Comparison of ENCODE assay signal across 17 cellular contexts in genomic region chr14:104316121-104316722, GRCh38.
DNase-seq lines count a peak whose midpoint lies in the region; ATAC-seq and TF ChIP-seq lines count a peak whose summit lies in the region.
"Had no signal": no experiment of that assay in that cellular context is flagged by ENCODE, and none has a peak within 500 bp of the region (broad histone marks: within the 10 kb centered on the region; RNA-seq: fewer than 3 reads in every experiment).

No MANE protein-coding gene starts in this region.

- peaks cover 0 to 3% (median 3%) of the 10 kb centered on the region in 11 experiments; a peak in 11 of 22 replicates for H3K9me3 ChIP-seq in BLaER1 treated with 17β-estradiol and CSF1 and Interleukin-3, amounts not matched to agents 10 nM and 100 nM (replicated peaks in 1 of 11)
- H3K9me3 ChIP-seq in neuronal stem cell (replicated peaks in 1 of 2; ENCODE audit: control insufficient read depth in 2 of 2, insufficient read depth in 1 of 2, low read depth in 1 of 2, low read length in 2 of 2), result peaks cover 0 to 1% of the 10 kb centered on the region in 2 donors

- peaks cover 2% of the 10 kb centered on the region for H3K36me3 Mint-ChIP-seq in chondrocyte (ENCODE audit: low read depth)
- no peaks in the 10 kb centered on the region for H3K36me3 Mint-ChIP-seq in activated T-helper 17 cell treated with anti-CD3 and anti-CD28 coated beads, Interleukin-2, amount 50 U/mL, for 72 hours (ENCODE audit: low read depth)
- H3K36me3 Mint-ChIP-seq: brain had no signal

- H3K36me3 ChIP-seq in BLaER1 treated with 17β-estradiol and CSF1 and Interleukin-3, amounts not matched to agents 10 nM and 100 nM, result no peaks in the 10 kb centered on the region
- no peaks in the 10 kb centered on the region for H3K36me3 ChIP-seq in neuronal stem cell (replicated peaks in 1 of 2; ENCODE audit: control insufficient read depth in 2 of 2, insufficient read depth in 2 of 2, low read length in 2 of 2)
- H3K36me3 ChIP-seq: heart left ventricle had no signal

- H4K91ac ChIP-seq in neuronal stem cell (ENCODE audit: low read depth, low read length, poor library complexity), result no peak overlapping the region

- no peak overlapping the region for H3K27ac Mint-ChIP-seq in chondrocyte (ENCODE audit: unreplicated experiment)
- no peak overlapping the region for H3K27ac Mint-ChIP-seq in activated T-helper 17 cell treated with anti-CD3 and anti-CD28 coated beads, Interleukin-2, amount 50 U/mL, for 72 hours
- H3K27ac Mint-ChIP-seq: activated CD4-positive, alpha-beta memory T cell treated with anti-CD3 and anti-CD28 coated beads, Interleukin-2, amount 10 ng/mL, durations not matched to agents 7 days and 5 days; B cell had no signal

- H3K4ac ChIP-seq in neuronal stem cell (ENCODE audit: low read length), result no peak overlapping the region

- H3K79me1 ChIP-seq in neuronal stem cell (ENCODE audit: low read depth, low read length), result no peaks in the 10 kb centered on the region

- peaks cover 0 to 8% (median 4%) of the 10 kb centered on the region in 11 experiments; a peak in 10 of 22 replicates for H3K27me3 ChIP-seq in BLaER1 treated with 17β-estradiol and CSF1 and Interleukin-3, amounts not matched to agents 10 nM and 100 nM
- peaks cover 0 to 28% (median 0%) of the 10 kb centered on the region in 3 experiments for H3K27me3 ChIP-seq in neuronal stem cell (ENCODE audit: control insufficient read depth in 3 of 3, insufficient read depth in 3 of 3, low read depth in 1 of 3, low read length in 3 of 3)

- no peak overlapping the region for H3K23ac ChIP-seq in neuronal stem cell (ENCODE audit: low read depth, low read length, poor library complexity)

- peak overlapping the region; percentile 79 for H2BK15ac ChIP-seq in neuronal stem cell (ENCODE audit: low read length)

- no peak overlapping the region for H3K4me3 Mint-ChIP-seq in chondrocyte (ENCODE audit: unreplicated experiment)
- H3K4me3 Mint-ChIP-seq in activated T-helper 17 cell treated with anti-CD3 and anti-CD28 coated beads, Interleukin-2, amount 50 U/mL, for 72 hours, result no peak overlapping the region
- H3K4me3 Mint-ChIP-seq: activated CD4-positive, alpha-beta memory T cell treated with anti-CD3 and anti-CD28 coated beads, Interleukin-2, amount 10 ng/mL, durations not matched to agents 7 days and 5 days; B cell; brain had no signal

- H3K9ac ChIP-seq in BLaER1 treated with 17β-estradiol and CSF1 and Interleukin-3, amounts not matched to agents 10 nM and 100 nM, result no peak overlapping the region
- peak overlapping the region; percentile 2 for H3K9ac ChIP-seq in neuronal stem cell (ENCODE audit: low read depth, low read length, poor library complexity)

- H2BK120ac ChIP-seq in neuronal stem cell (ENCODE audit: low read depth, low read length), result peak overlapping the region; percentile 5

- H3K4me1 ChIP-seq in BLaER1 treated with 17β-estradiol and CSF1 and Interleukin-3, amounts not matched to agents 10 nM and 100 nM, result peaks cover 7 to 47% (median 34%) of the 10 kb centered on the region in 10 experiments
- no peaks in the 10 kb centered on the region for H3K4me1 ChIP-seq in neuronal stem cell (ENCODE audit: control insufficient read depth in 2 of 2, insufficient read depth in 1 of 2, low read depth in 1 of 2, low read length in 2 of 2)
- H3K4me1 ChIP-seq: Caco-2 had no signal

- H2BK12ac ChIP-seq in neuronal stem cell (ENCODE audit: low read length), result peak overlapping the region; percentile 10

- peak overlapping the region; percentile 70 for H4K8ac ChIP-seq in neuronal stem cell (ENCODE audit: low read depth, low read length)

- peak overlapping the region; percentile 14 for H3K14ac ChIP-seq in neuronal stem cell (ENCODE audit: low read length)

- H4K20me1 ChIP-seq in BLaER1 treated with 17β-estradiol and CSF1 and Interleukin-3, amounts not matched to agents 10 nM and 100 nM, result peaks cover 0 to 21% (median 0%) of the 10 kb centered on the region in 11 experiments; a peak in 2 of 22 replicates

- H2BK5ac ChIP-seq in neuronal stem cell (ENCODE audit: low read length), result no peak overlapping the region

- peak overlapping the region; percentile 71 for H3K18ac ChIP-seq in neuronal stem cell (ENCODE audit: low read length)

- H3K27me3 Mint-ChIP-seq in chondrocyte (ENCODE audit: low read depth), result peaks cover 14% of the 10 kb centered on the region
- H3K27me3 Mint-ChIP-seq in activated T-helper 17 cell treated with anti-CD3 and anti-CD28 coated beads, Interleukin-2, amount 50 U/mL, for 72 hours, result no peaks in the 10 kb centered on the region
- H3K27me3 Mint-ChIP-seq: activated CD4-positive, alpha-beta memory T cell treated with anti-CD3 and anti-CD28 coated beads, Interleukin-2, amount 10 ng/mL, durations not matched to agents 7 days and 5 days had no signal

- H3K27ac ChIP-seq in BLaER1 treated with 17β-estradiol and CSF1 and Interleukin-3, amounts not matched to agents 10 nM and 100 nM, result no peak overlapping the region
- no peak overlapping the region for H3K27ac ChIP-seq in neuronal stem cell (replicated peaks; ENCODE audit: low read length)
- H3K27ac ChIP-seq: heart left ventricle had no signal

- no peak overlapping the region for H3K4me3 ChIP-seq in BLaER1 treated with 17β-estradiol and CSF1 and Interleukin-3, amounts not matched to agents 10 nM and 100 nM
- H3K4me3 ChIP-seq in neuronal stem cell (ENCODE audit: low read length in 2 of 2), result no peak overlapping the region
- H3K4me3 ChIP-seq: heart left ventricle had no signal

- H2AK5ac ChIP-seq in neuronal stem cell (ENCODE audit: low read depth, low read length), result peak overlapping the region; percentile 92

- WGBS in neuronal stem cell (ENCODE audit: extremely low coverage in 2 of 2, insufficient read length in 2 of 2, insufficient replicate concordance in 1 of 2), 2 donors, result no CpG with 5 or more reads among the region's 20 CpGs

- no peak for ATAC-seq in activated T-helper 17 cell treated with anti-CD3 and anti-CD28 coated beads, Interleukin-2, amount 50 U/mL, for 72 hours (replicated peaks)
- ATAC-seq: heart left ventricle had no signal

- peaks cover 3% of the 10 kb centered on the region for H3K9me3 Mint-ChIP-seq in chondrocyte (ENCODE audit: low read depth)
- H3K9me3 Mint-ChIP-seq in activated T-helper 17 cell treated with anti-CD3 and anti-CD28 coated beads, Interleukin-2, amount 50 U/mL, for 72 hours, result no peaks in the 10 kb centered on the region
- H3K9me3 Mint-ChIP-seq: activated CD4-positive, alpha-beta memory T cell treated with anti-CD3 and anti-CD28 coated beads, Interleukin-2, amount 10 ng/mL, durations not matched to agents 7 days and 5 days had no signal

- H3K4me1 Mint-ChIP-seq in chondrocyte (ENCODE audit: low read depth), result no peaks in the 10 kb centered on the region
- H3K4me1 Mint-ChIP-seq in activated T-helper 17 cell treated with anti-CD3 and anti-CD28 coated beads, Interleukin-2, amount 50 U/mL, for 72 hours, result no peaks in the 10 kb centered on the region
- H3K4me1 Mint-ChIP-seq: activated CD4-positive, alpha-beta memory T cell treated with anti-CD3 and anti-CD28 coated beads, Interleukin-2, amount 10 ng/mL, durations not matched to agents 7 days and 5 days; B cell had no signal

- no peak overlapping the region for H2AFZ ChIP-seq in neuronal stem cell (ENCODE audit: low read length)

- no peak for TF ChIP-seq CTCF in chondrocyte (IDR thresholded peaks at IDR 0.05)

- H3K4me2 ChIP-seq in BLaER1 treated with 17β-estradiol and CSF1 and Interleukin-3, amounts not matched to agents 10 nM and 100 nM, result peak overlapping the region in 7 of 11 experiments; percentile 9 to 45 (median 31); a peak in 12 of 22 replicates
- H3K4me2 ChIP-seq in neuronal stem cell (ENCODE audit: insufficient read depth, low read length, poor library complexity, severe bottlenecking), result no peak overlapping the region

- DNase-seq in NCI-H2029 (lab: John Stamatoyannopoulos, UW) (peak; percentile 15), NCI-H2029 treated with DMSO at 0.1 percent for 48 hours (lab: John Stamatoyannopoulos, UW) (no peak), chondrocyte (ENCODE audit: low spot score) (peak; percentile 87), neuronal stem cell (ENCODE audit: low spot score) (no peak), NCI-H2107 treated with DMSO at 0.1 percent for 48 hours (lab: John Stamatoyannopoulos, UW; ENCODE audit: unreplicated experiment) (no peak), AG08396 (ENCODE audit: low spot score) (no peak)
- DNase-seq: activated CD4-positive, alpha-beta memory T cell treated with anti-CD3 and anti-CD28 coated beads, Interleukin-2, amount 10 ng/mL, durations not matched to agents 7 days and 5 days; activated T-cell treated with anti-CD3 and anti-CD28 coated beads, Interleukin-2, amount 50 U/mL, for 48 hours; EL; HCEC 1CT; stimulated activated CD4-positive, alpha-beta T cell treated with anti-CD3 and anti-CD28 coated beads, Interleukin-12 subunit alpha, Interleukin-12 subunit beta, amount 100 ng/mL, for 4 hours had no signal

Comparison
In these comparisons a context has a peak if more than half of its experiments do, and no peak if none do; other contexts are left out.
1. DNase-seq: peak in NCI-H2029 (single experiment) and chondrocyte (single experiment); none in NCI-H2029 treated with DMSO at 0.1 percent for 48 hours (single experiment), neuronal stem cell (single experiment), NCI-H2107 treated with DMSO at 0.1 percent for 48 hours (single experiment) and AG08396 (single experiment).